Comparison of ENCODE assay signal across 1 cellular context in the genomic region with DNA sequence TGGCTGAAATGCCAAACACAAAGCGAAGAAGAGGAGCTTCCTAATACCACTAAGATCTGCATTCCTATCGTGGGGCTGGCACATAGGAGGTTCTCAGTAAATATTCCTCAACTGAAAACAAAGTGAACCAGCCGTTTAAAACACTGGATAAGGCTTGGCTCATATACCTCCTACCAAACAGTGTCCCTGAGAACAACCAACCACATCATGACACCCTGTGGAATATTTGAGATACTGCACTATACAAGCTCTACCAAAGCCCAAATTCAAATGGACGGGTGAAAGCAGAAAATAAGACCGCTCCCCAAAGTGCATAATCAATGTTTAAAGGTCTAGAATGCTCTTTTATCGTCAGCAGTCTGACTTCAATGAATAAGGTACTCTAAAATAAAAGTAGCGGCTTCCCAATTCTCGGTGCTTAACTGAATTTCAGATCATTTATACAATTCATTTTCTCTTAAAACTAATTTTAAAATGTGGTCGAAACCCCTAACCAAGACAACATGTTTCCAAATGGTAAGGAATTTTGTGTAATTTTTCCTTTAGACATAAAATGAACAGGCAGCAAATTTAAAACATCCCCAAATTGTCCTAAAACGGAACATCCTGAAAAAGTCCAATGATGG.
TF ChIP-seq lines count a peak whose summit lies in the region.

No MANE protein-coding gene starts in this region.

TF ChIP-seq in GM23338, 12 proteins besides CTCF, POLR2A, EP300 and RAD21 (continued from another document):
- TF ChIP-seq, protein P1, sequence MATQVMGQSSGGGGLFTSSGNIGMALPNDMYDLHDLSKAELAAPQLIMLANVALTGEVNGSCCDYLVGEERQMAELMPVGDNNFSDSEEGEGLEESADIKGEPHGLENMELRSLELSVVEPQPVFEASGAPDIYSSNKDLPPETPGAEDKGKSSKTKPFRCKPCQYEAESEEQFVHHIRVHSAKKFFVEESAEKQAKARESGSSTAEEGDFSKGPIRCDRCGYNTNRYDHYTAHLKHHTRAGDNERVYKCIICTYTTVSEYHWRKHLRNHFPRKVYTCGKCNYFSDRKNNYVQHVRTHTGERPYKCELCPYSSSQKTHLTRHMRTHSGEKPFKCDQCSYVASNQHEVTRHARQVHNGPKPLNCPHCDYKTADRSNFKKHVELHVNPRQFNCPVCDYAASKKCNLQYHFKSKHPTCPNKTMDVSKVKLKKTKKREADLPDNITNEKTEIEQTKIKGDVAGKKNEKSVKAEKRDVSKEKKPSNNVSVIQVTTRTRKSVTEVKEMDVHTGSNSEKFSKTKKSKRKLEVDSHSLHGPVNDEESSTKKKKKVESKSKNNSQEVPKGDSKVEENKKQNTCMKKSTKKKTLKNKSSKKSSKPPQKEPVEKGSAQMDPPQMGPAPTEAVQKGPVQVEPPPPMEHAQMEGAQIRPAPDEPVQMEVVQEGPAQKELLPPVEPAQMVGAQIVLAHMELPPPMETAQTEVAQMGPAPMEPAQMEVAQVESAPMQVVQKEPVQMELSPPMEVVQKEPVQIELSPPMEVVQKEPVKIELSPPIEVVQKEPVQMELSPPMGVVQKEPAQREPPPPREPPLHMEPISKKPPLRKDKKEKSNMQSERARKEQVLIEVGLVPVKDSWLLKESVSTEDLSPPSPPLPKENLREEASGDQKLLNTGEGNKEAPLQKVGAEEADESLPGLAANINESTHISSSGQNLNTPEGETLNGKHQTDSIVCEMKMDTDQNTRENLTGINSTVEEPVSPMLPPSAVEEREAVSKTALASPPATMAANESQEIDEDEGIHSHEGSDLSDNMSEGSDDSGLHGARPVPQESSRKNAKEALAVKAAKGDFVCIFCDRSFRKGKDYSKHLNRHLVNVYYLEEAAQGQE (IDR thresholded peaks at IDR 0.05; ENCODE audit: unreplicated experiment): no peak
- no peak for TF ChIP-seq ZNF331 (CRISPR knock-in tag; IDR thresholded peaks at IDR 0.05; ENCODE audit: low read depth)
- no peak for TF ChIP-seq ZNF114 (CRISPR knock-in tag; IDR thresholded peaks at IDR 0.05)
- TF ChIP-seq CREB1 (CRISPR knock-in tag; IDR thresholded peaks at IDR 0.05; ENCODE audit: low read depth): no peak
- TF ChIP-seq STAT1 (IDR thresholded peaks at IDR 0.05; ENCODE audit: unreplicated experiment): no peak
- TF ChIP-seq, protein P2, sequence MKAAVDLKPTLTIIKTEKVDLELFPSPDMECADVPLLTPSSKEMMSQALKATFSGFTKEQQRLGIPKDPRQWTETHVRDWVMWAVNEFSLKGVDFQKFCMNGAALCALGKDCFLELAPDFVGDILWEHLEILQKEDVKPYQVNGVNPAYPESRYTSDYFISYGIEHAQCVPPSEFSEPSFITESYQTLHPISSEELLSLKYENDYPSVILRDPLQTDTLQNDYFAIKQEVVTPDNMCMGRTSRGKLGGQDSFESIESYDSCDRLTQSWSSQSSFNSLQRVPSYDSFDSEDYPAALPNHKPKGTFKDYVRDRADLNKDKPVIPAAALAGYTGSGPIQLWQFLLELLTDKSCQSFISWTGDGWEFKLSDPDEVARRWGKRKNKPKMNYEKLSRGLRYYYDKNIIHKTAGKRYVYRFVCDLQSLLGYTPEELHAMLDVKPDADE (IDR thresholded peaks at IDR 0.05): no peak
- no peak for TF ChIP-seq POLR2AphosphoS5 (IDR thresholded peaks at IDR 0.05; ENCODE audit: low read depth)
- no peak for TF ChIP-seq EZH2phosphoT487 (IDR thresholded peaks at IDR 0.05; ENCODE audit: unreplicated experiment)
- no peak for TF ChIP-seq EZH2 (IDR thresholded peaks at IDR 0.05; ENCODE audit: low read depth, unreplicated experiment)
